In the genomic region with DNA sequence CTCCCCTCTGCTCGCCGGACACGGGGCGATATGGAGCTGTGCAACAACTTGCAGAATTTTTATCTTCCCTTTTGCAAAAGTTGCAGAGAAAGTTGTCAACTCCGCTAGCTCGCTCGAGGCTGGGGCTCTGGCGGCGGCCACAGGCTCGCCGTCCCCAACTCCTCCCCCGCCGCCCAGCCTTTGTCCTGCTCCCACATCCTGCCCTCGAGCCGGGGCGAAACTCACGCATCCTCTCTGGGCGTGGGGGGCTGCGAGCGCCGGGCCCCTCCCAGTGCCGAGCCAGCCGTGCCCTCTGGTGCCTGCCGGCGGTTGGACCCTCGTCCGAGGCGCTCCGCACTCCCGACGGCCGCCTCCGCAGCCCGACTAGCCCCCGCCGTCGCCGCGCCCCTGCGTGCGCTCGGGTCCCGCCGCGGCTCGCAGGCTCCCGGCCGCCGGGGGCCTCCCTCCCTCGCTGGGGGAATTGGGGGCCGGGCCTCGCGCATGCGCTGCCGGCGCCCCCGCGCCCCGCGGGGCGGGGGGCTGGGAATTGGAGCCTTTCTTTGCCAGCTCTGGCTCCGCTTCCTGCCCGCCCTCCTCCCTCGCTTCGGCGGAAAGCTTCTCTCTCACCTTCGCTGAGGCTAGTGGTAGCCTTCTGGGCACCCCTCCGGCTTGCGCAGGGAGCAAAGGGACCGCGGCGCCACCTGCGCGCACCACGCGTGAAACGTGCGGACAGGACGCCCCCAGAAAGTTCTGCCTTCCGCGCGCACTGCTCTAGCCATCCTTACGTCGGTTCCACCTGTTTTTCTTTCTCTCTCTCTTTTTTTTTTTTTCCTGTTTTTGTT, we compare ENCODE assay signal across 1 cellular context.
TF ChIP-seq lines count a peak whose summit lies in the region.

A gene with protein sequence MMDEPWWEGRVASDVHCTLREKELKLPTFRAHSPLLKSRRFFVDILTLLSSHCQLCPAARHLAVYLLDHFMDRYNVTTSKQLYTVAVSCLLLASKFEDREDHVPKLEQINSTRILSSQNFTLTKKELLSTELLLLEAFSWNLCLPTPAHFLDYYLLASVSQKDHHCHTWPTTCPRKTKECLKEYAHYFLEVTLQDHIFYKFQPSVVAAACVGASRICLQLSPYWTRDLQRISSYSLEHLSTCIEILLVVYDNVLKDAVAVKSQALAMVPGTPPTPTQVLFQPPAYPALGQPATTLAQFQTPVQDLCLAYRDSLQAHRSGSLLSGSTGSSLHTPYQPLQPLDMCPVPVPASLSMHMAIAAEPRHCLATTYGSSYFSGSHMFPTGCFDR (minus strand): TSS at position 426 of the 821 bp plus-strand sequence. CDS start 641 bp downstream, outside the sequence.

TF ChIP-seq in WTC11, 78 proteins besides CTCF, POLR2A, EP300 and RAD21 (continued from another document):
- TF ChIP-seq ZNF281 (CRISPR knock-in tag; IDR thresholded peaks at IDR 0.05) (0 out of 2 replicates have a peak, but pooled peaks have one; percentile 40), RELA (CRISPR knock-in tag; IDR thresholded peaks at IDR 0.05; ENCODE audit: borderline replicate concordance) (peak; percentile 37; the same call in 1 of the 2 replicates), ESRRA (CRISPR knock-in tag; IDR thresholded peaks at IDR 0.05; ENCODE audit: borderline replicate concordance) (no peak), MYBL2 (CRISPR knock-in tag; IDR thresholded peaks at IDR 0.05) (peak; percentile 68; the same call in 1 of the 2 replicates), SP1 (CRISPR knock-in tag; conservative IDR thresholded peaks at IDR 0.05) (peak; percentile 67), OVOL2 (CRISPR knock-in tag; IDR thresholded peaks at IDR 0.05; ENCODE audit: borderline replicate concordance) (no peak), FOXP1 (CRISPR knock-in tag; IDR thresholded peaks at IDR 0.05; ENCODE audit: borderline replicate concordance) (peak; percentile 62), ZNF416 (CRISPR knock-in tag; IDR thresholded peaks at IDR 0.05) (no peak), CREM (CRISPR knock-in tag; IDR thresholded peaks at IDR 0.05) (peak; percentile 52; the same call in 1 of the 2 replicates), JAZF1 (CRISPR knock-in tag; IDR thresholded peaks at IDR 0.05) (no peak), JUN (CRISPR knock-in tag; IDR thresholded peaks at IDR 0.05) (0 out of 2 replicates have a peak, but pooled peaks have one; percentile 16), CBFB (CRISPR knock-in tag; IDR thresholded peaks at IDR 0.05; ENCODE audit: low read depth) (peak; percentile 71; the same call in 1 of the 2 replicates), FOXK1 (CRISPR knock-in tag; IDR thresholded peaks at IDR 0.05) (peak; percentile 54; the same call in 1 of the 2 replicates), NFE2L1 (CRISPR knock-in tag; IDR thresholded peaks at IDR 0.05) (peak; percentile 79), SOX15 (CRISPR knock-in tag; IDR thresholded peaks at IDR 0.05) (no peak), KAT7 (CRISPR knock-in tag; IDR thresholded peaks at IDR 0.05; ENCODE audit: borderline replicate concordance) (peak; percentile 89; the same call in 1 of the 2 replicates), ZNF423 (CRISPR knock-in tag; IDR thresholded peaks at IDR 0.05) (no peak), ZNF219 (CRISPR knock-in tag; IDR thresholded peaks at IDR 0.05; ENCODE audit: borderline replicate concordance) (no peak), E2F5 (CRISPR knock-in tag; IDR thresholded peaks at IDR 0.05) (0 out of 2 replicates have a peak, but pooled peaks have one; percentile 42), SMAD3 (CRISPR knock-in tag; IDR thresholded peaks at IDR 0.05; ENCODE audit: borderline replicate concordance) (no peak), ZNF512 (CRISPR knock-in tag; IDR thresholded peaks at IDR 0.05; ENCODE audit: borderline replicate concordance) (0 out of 2 replicates have a peak, but pooled peaks have one; percentile 43), ZNF138 (CRISPR knock-in tag; conservative IDR thresholded peaks at IDR 0.05) (0 out of 2 replicates have a peak, but pooled peaks have one; percentile 70), ATF1 (CRISPR knock-in tag; IDR thresholded peaks at IDR 0.05) (no peak), GABPB1 (CRISPR knock-in tag; IDR thresholded peaks at IDR 0.05) (no peak), FOXP4 (CRISPR knock-in tag; IDR thresholded peaks at IDR 0.05) (0 out of 2 replicates have a peak, but pooled peaks have one; percentile 72), ZNF425 (CRISPR knock-in tag; conservative IDR thresholded peaks at IDR 0.05) (no peak)
- TF ChIP-seq, protein P1, sequence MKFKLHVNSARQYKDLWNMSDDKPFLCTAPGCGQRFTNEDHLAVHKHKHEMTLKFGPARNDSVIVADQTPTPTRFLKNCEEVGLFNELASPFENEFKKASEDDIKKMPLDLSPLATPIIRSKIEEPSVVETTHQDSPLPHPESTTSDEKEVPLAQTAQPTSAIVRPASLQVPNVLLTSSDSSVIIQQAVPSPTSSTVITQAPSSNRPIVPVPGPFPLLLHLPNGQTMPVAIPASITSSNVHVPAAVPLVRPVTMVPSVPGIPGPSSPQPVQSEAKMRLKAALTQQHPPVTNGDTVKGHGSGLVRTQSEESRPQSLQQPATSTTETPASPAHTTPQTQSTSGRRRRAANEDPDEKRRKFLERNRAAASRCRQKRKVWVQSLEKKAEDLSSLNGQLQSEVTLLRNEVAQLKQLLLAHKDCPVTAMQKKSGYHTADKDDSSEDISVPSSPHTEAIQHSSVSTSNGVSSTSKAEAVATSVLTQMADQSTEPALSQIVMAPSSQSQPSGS (CRISPR knock-in tag; IDR thresholded peaks at IDR 0.05; ENCODE audit: borderline replicate concordance, low read depth), result no peak
